Comparison of ENCODE assay signal across 13 cellular contexts in genomic region chr13:101649490-101650126, GRCh38.
A peak's percentile ranks its signal among the peaks of the same experiment; 100 is the strongest.
DNase-seq lines count a peak whose midpoint lies in the region; ATAC-seq, FAIRE-seq and TF ChIP-seq lines count a peak whose summit lies in the region.
"Had no signal": no experiment of that assay in that cellular context is flagged by ENCODE, and none has a peak within 500 bp of the region (broad histone marks: within the 10 kb centered on the region; RNA-seq: fewer than 3 reads in every experiment).

No MANE protein-coding gene starts in this region.

- no peaks in the 10 kb centered on the region for H3K9me3 Mint-ChIP-seq in Caco-2 (ENCODE audit: unreplicated experiment)
- H3K9me3 Mint-ChIP-seq: activated T-helper 2 cell treated with anti-CD3 and anti-CD28 coated beads, Interferon-gamma antibody, Interleukin-2, Interleukin-4, amounts not matched to agents 10 μg/mL and 5 μg/mL and 100 μg/mL, durations not matched to agents 14 hours and 24 hours and 36 hours had no signal

- H3K79me2 ChIP-seq in keratinocyte (ENCODE audit: control insufficient read depth, insufficient read depth, low read length) = no peaks in the 10 kb centered on the region

- TF ChIP-seq CTCF in keratinocyte (optimal IDR thresholded peaks at IDR 0.05 in 1 of 3, IDR thresholded peaks at IDR 0.05 in 1 of 3, conservative IDR thresholded peaks at IDR 0.05 in 1 of 3; ENCODE audit: extremely low read depth in 1 of 3, insufficient read depth in 2 of 3, low read length in 3 of 3) (no peak), Caco-2 (IDR thresholded peaks at IDR 0.05; ENCODE audit: insufficient read depth in 1 of 2, low read depth in 1 of 2, low read length in 1 of 2, severe bottlenecking in 1 of 2, unreplicated experiment in 1 of 2) (no peak)

- no peaks in the 10 kb centered on the region for H3K9me1 ChIP-seq in keratinocyte (ENCODE audit: control insufficient read depth, extremely low read depth, insufficient read depth, low read length)

- H4K20me1 ChIP-seq in keratinocyte (ENCODE audit: control insufficient read depth, extremely low read depth, insufficient read depth, low read length) = no peaks in the 10 kb centered on the region

- H3K9me3 ChIP-seq in adipocyte (ENCODE audit: control insufficient read depth, low read length) (no peaks in the 10 kb centered on the region), keratinocyte (ENCODE audit: control insufficient read depth, low read depth, low read length) (no peaks in the 10 kb centered on the region), aorta (ENCODE audit: control insufficient read depth, low read length) (no peaks in the 10 kb centered on the region), Caco-2 (no peaks in the 10 kb centered on the region)
- H3K9me3 ChIP-seq: suprapubic skin had no signal

- H3K4me2 ChIP-seq in keratinocyte (ENCODE audit: control insufficient read depth, extremely low read depth, insufficient read depth, low read depth, low read length) = no peak overlapping the region

- H3K36me3 ChIP-seq in adipocyte (ENCODE audit: control insufficient read depth, insufficient read depth, low read length, severe bottlenecking) = peaks cover 4% of the 10 kb centered on the region
- H3K36me3 ChIP-seq in keratinocyte (ENCODE audit: control insufficient read depth in 2 of 2, extremely low read depth in 1 of 2, insufficient read depth in 2 of 2, low read length in 2 of 2) = no peaks in the 10 kb centered on the region
- H3K36me3 ChIP-seq in aorta (ENCODE audit: control insufficient read depth in 1 of 2, insufficient read depth in 2 of 2, low read length in 1 of 2) = no peaks in the 10 kb centered on the region
- no peaks in the 10 kb centered on the region for H3K36me3 ChIP-seq in Caco-2 (ENCODE audit: control insufficient read depth, insufficient read depth, low read length)
- H3K36me3 ChIP-seq: suprapubic skin had no signal

- H3K27me3 ChIP-seq in adipocyte (replicated peaks; ENCODE audit: control insufficient read depth, insufficient read depth, low read length) (no peaks in the 10 kb centered on the region), keratinocyte (ENCODE audit: control insufficient read depth, extremely low read depth, insufficient read depth, low read length) (no peaks in the 10 kb centered on the region), aorta (ENCODE audit: control insufficient read depth in 1 of 2, insufficient read depth in 2 of 2, low read length in 1 of 2) (no peaks in the 10 kb centered on the region), Caco-2 (replicated peaks; ENCODE audit: control insufficient read depth, insufficient read depth, low read length) (no peaks in the 10 kb centered on the region)
- H3K27me3 ChIP-seq: suprapubic skin had no signal

- 81 to 88% methylated on average over 4 of the region's 4 CpGs for WGBS in aorta, 2 donors

- no peak overlapping the region for H3K4me3 Mint-ChIP-seq in Caco-2 (ENCODE audit: unreplicated experiment)

- H3K27me3 Mint-ChIP-seq in Caco-2 (ENCODE audit: insufficient read depth, unreplicated experiment) = no peaks in the 10 kb centered on the region

- H3K27ac ChIP-seq in keratinocyte (ENCODE audit: control insufficient read depth, insufficient read depth, low read length) (no peak overlapping the region), aorta (ENCODE audit: low read depth in 1 of 2, low read length in 2 of 2) (no peak overlapping the region)
- H3K27ac ChIP-seq: suprapubic skin had no signal

- dilution Hi-C loops in keratinocyte (cut with MboI; ENCODE audit: extremely low pct_ligation_motif_present, low sequenced_read_pairs) = no loop called here

- H3K36me3 Mint-ChIP-seq in Caco-2 (ENCODE audit: insufficient read depth, unreplicated experiment) = no peaks in the 10 kb centered on the region

- peak; percentile 54 for ATAC-seq in Right ventricle myocardium inferior
- peak; percentile 80 for ATAC-seq in aorta (ENCODE audit: low FRiP score)
- ATAC-seq in GM19023 (IDR thresholded peaks at IDR 0.05; ENCODE audit: unreplicated experiment) = no peak

- POLR2A ChIA-PET in Caco-2 (lab: Charles Lee) = no interaction called here

- FAIRE-seq in keratinocyte (lab: Jason Lieb, UNC) = peak; percentile 43
- FAIRE-seq: GM19239 had no signal

- H3K4me1 Mint-ChIP-seq in Caco-2 (ENCODE audit: low read depth, unreplicated experiment) = no peaks in the 10 kb centered on the region

- H3K4me3 ChIP-seq in adipocyte (ENCODE audit: low read length) = no peak overlapping the region
- no peak overlapping the region for H3K4me3 ChIP-seq in keratinocyte (ENCODE audit: control insufficient read depth in 2 of 3, extremely low read depth in 1 of 3, insufficient read depth in 2 of 3, low read depth in 1 of 3, low read length in 3 of 3)
- no peak overlapping the region for H3K4me3 ChIP-seq in aorta (ENCODE audit: low read length in 2 of 2)
- H3K4me3 ChIP-seq in Caco-2 (ENCODE audit: low read depth, low read length) = no peak overlapping the region
- H3K4me3 ChIP-seq: suprapubic skin had no signal

- H3K4me1 ChIP-seq in adipocyte (ENCODE audit: control insufficient read depth, insufficient read depth, low read length) = peaks cover 19% of the 10 kb centered on the region
- peaks cover 7% of the 10 kb centered on the region for H3K4me1 ChIP-seq in keratinocyte (ENCODE audit: control insufficient read depth, extremely low read depth, insufficient read depth, low read length)
- H3K4me1 ChIP-seq in aorta (ENCODE audit: control insufficient read depth in 1 of 2, insufficient read depth in 2 of 2, low read length in 2 of 2) = peaks cover 0 to 3% of the 10 kb centered on the region in 2 donors
- no peaks in the 10 kb centered on the region for H3K4me1 ChIP-seq in Caco-2

- intact Hi-C loops in Right ventricle myocardium inferior (cut with DNase I) = no loop called here
- intact Hi-C loops in cardiac septum (cut with DNase I) = no loop called here
- intact Hi-C loops in aorta (cut with DNase I) = loop anchor here in 1 of 2 donors (10.0 kb wide), 1 partner anchor 75 kb away; no protein-coding TSS in a partner anchor
- intact Hi-C loops in Caco-2 (cut with micrococcal nuclease; ENCODE audit: unreplicated experiment) = no loop called here

- no peak for DNase-seq in Right ventricle myocardium inferior (ENCODE audit: missing footprints)
- no peak for DNase-seq in cardiac septum (ENCODE audit: low spot score)
- peak; percentile 94 for DNase-seq in adipocyte (ENCODE audit: low read depth)
- peak; percentile 17 for DNase-seq in keratinocyte (ENCODE audit: low read depth, low spot score)
- no peak for DNase-seq in aorta
- no peak for DNase-seq in activated naive CD4-positive, alpha-beta T cell treated with anti-CD3 and anti-CD28 coated beads, Interleukin-2, amount 50 U/mL, for 16 hours
- no peak for DNase-seq in Caco-2
- DNase-seq: NCI-H2081, nucleus accumbens had no signal

- H2AFZ ChIP-seq in keratinocyte (ENCODE audit: control insufficient read depth, low read length) = no peak overlapping the region

- H3K27ac Mint-ChIP-seq in Caco-2 (ENCODE audit: unreplicated experiment) = no peak overlapping the region
- H3K27ac Mint-ChIP-seq: activated T-helper 2 cell treated with anti-CD3 and anti-CD28 coated beads, Interferon-gamma antibody, Interleukin-2, Interleukin-4, amounts not matched to agents 10 μg/mL and 5 μg/mL and 100 μg/mL, durations not matched to agents 14 hours and 24 hours and 36 hours had no signal

- H3K9ac ChIP-seq in adipocyte (ENCODE audit: low read length) (no peak overlapping the region), keratinocyte (ENCODE audit: control insufficient read depth, extremely low read depth, insufficient read depth, low read length) (no peak overlapping the region)

- no TSS peak for BruUV-seq in Caco-2 (replicated peaks; lab: Mats Ljungman, UMichigan)

- CTCF ChIA-PET in Caco-2 (lab: Charles Lee) = no interaction called here

Comparison
In these comparisons a context has a peak if more than half of its experiments do, and no peak if none do; other contexts are left out.
1. DNase-seq: peak in adipocyte (single experiment) and keratinocyte (single experiment); none in Right ventricle myocardium inferior (single experiment), cardiac septum (single experiment), aorta (0 of 2), activated naive CD4-positive, alpha-beta T cell treated with anti-CD3 and anti-CD28 coated beads, Interleukin-2, amount 50 U/mL, for 16 hours (single experiment) and Caco-2 (0 of 2).